Comparison of ENCODE assay signal across 10 cellular contexts in the genomic region with DNA sequence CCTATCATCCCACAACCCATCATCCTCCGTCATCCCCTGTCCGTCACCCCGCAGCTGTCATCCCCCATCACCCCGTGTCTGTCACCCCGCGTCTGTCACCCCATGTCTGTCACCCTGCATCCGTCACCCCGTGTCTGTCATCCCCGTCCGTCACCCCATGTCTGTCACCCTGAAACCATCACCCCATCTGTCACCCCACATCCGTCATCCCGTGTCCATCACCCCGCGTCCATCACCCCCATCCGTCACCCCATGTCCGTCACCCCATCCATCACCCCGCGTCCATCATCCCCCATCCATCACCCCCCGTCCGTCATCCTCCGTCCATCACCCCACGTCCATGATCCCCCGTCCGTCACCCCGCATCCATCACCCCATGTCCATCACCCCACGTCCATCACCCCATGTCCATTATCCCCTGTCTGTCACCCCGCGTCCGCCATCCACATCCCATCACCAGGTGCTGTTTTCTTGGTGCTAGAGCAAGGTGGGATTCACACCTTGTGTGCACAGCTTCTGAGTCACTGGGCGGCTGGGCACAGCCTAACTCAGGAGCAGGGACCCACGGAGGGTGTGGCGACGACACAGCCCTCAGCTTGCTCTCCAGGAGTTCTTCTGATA. TPM values are rescaled to one million over a fixed set of nuclear protein-coding genes. Genes with fewer than 3 reads are reported as not detected.
A peak's percentile ranks its signal among the peaks of the same experiment; 100 is the strongest.
DNase-seq lines count a peak whose midpoint lies in the region; ATAC-seq and TF ChIP-seq lines count a peak whose summit lies in the region.
"Had no signal": no experiment of that assay in that cellular context is flagged by ENCODE, and none has a peak within 500 bp of the region (broad histone marks: within the 10 kb centered on the region; RNA-seq: fewer than 3 reads in every experiment).

No MANE protein-coding gene starts in this region.

- H3K4me3 ChIP-seq in heart right ventricle (no peak overlapping the region), brain microvascular endothelial cell (ENCODE audit: low read depth, low read length) (no peak overlapping the region)

- peaks cover 47 to 51% of the 10 kb centered on the region in 2 donors for H3K4me1 Mint-ChIP-seq in natural killer cell treated with Interleukin-12 subunit alpha and Interleukin-12 subunit beta and Interleukin-15 and Interleukin-18, amount 100 ng/mL, for 72 hours (ENCODE audit: low read depth in 2 of 2)

- H3K27ac ChIP-seq in heart right ventricle (no peak overlapping the region), brain microvascular endothelial cell (peak overlapping the region; percentile 42)
- H3K27ac ChIP-seq: KMS-11 had no signal

- H3K27me3 ChIP-seq in heart right ventricle (no peaks in the 10 kb centered on the region), brain microvascular endothelial cell (replicated peaks) (no peaks in the 10 kb centered on the region)

- peak overlapping the region; percentile 83 for H3K4me3 Mint-ChIP-seq in natural killer cell treated with Interleukin-12 subunit alpha and Interleukin-12 subunit beta and Interleukin-15 and Interleukin-18, amount 100 ng/mL, for 72 hours

- intact Hi-C loops in Right ventricle myocardium inferior (cut with DNase I) = no loop called here
- intact Hi-C loops in heart right ventricle (cut with DNase I) = no loop called here

- no peak for TF ChIP-seq CTCF in heart right ventricle (IDR thresholded peaks at IDR 0.05)
- TF ChIP-seq CTCF in brain microvascular endothelial cell (IDR thresholded peaks at IDR 0.05; ENCODE audit: low read depth, low read length, missing control alignments) = no peak

- peak overlapping the region; percentile 84 to 91 for H3K27ac Mint-ChIP-seq in natural killer cell treated with Interleukin-12 subunit alpha and Interleukin-12 subunit beta and Interleukin-15 and Interleukin-18, amount 100 ng/mL, for 72 hours

- H3K4me1 ChIP-seq in heart right ventricle = peaks cover 0 to 45% (median 17%) of the 10 kb centered on the region in 9 donors

- no peaks in the 10 kb centered on the region for H3K27me3 Mint-ChIP-seq in natural killer cell treated with Interleukin-12 subunit alpha and Interleukin-12 subunit beta and Interleukin-15 and Interleukin-18, amount 100 ng/mL, for 72 hours

- WGBS in heart right ventricle, 2 donors = 94 to 95% methylated on average over 33 of the region's 33 CpGs

- H3K36me3 ChIP-seq in heart right ventricle = peaks cover 0 to 29% (median 0%) of the 10 kb centered on the region in 9 donors
- peaks cover 8% of the 10 kb centered on the region for H3K36me3 ChIP-seq in brain microvascular endothelial cell (replicated peaks)

- no peaks in the 10 kb centered on the region for H3K9me3 ChIP-seq in heart right ventricle

- no peaks in the 10 kb centered on the region for H3K36me3 Mint-ChIP-seq in natural killer cell treated with Interleukin-12 subunit alpha and Interleukin-12 subunit beta and Interleukin-15 and Interleukin-18, amount 100 ng/mL, for 72 hours

- in situ Hi-C loops in brain microvascular endothelial cell (cut with HindIII; ENCODE audit: low pct_ligation_motif_present, low sequenced_read_pairs) = no loop called here

- ATAC-seq in Right ventricle myocardium inferior (no peak), heart right ventricle (no peak), GM19324 (IDR thresholded peaks at IDR 0.05; ENCODE audit: low FRiP score, unreplicated experiment) (no peak), HG03469 (IDR thresholded peaks at IDR 0.05; ENCODE audit: unreplicated experiment) (no peak)
- peak in 1 of 2 donors; percentile 4 for ATAC-seq in natural killer cell treated with Interleukin-12 subunit alpha and Interleukin-12 subunit beta and Interleukin-15 and Interleukin-18, amount 100 ng/mL, for 72 hours

- no peaks in the 10 kb centered on the region for H3K9me3 Mint-ChIP-seq in natural killer cell treated with Interleukin-12 subunit alpha and Interleukin-12 subunit beta and Interleukin-15 and Interleukin-18, amount 100 ng/mL, for 72 hours

- peak; percentile 34 for DNase-seq in Right ventricle myocardium inferior (ENCODE audit: missing footprints)
- DNase-seq in heart right ventricle = no peak
- DNase-seq in brain microvascular endothelial cell = no peak
- peak; percentile 46 for DNase-seq in natural killer cell treated with Interleukin-12 subunit alpha and Interleukin-12 subunit beta and Interleukin-15 and Interleukin-18, amount 100 ng/mL, for 72 hours (ENCODE audit: low spot score)
- no peak for DNase-seq in NCI-H446 (lab: John Stamatoyannopoulos, UW)
- DNase-seq in NCI-H526 (lab: John Stamatoyannopoulos, UW) = no peak
- DNase-seq: NCI-H524 treated with DMSO at 0.1 percent for 48 hours had no signal

RNA-seq across cellular contexts. Expression of gene RASA3, which starts 24.2 kb away (rescaled TPM):
- total RNA-seq in Right ventricle myocardium inferior (12.7 TPM), heart right ventricle (10 to 100 TPM in 7 of 10 donors, 1 to 10 TPM in 3; 7.3 to 16.9 (median 10.6) TPM)
- 1 to 10 TPM; 6.8 to 7.3 TPM for polyA plus RNA-seq in heart right ventricle
- 10 to 100 TPM in 1 of 2 donors, 1 to 10 TPM in 1; 6.9 to 11.7 TPM for total RNA-seq in natural killer cell treated with Interleukin-12 subunit alpha and Interleukin-12 subunit beta and Interleukin-15 and Interleukin-18, amount 100 ng/mL, for 72 hours

Comparison
In these comparisons a context has a peak if more than half of its experiments do, and no peak if none do; other contexts are left out.
1. DNase-seq: peak in Right ventricle myocardium inferior (single experiment) and natural killer cell treated with Interleukin-12 subunit alpha and Interleukin-12 subunit beta and Interleukin-15 and Interleukin-18, amount 100 ng/mL, for 72 hours (single experiment); none in heart right ventricle (0 of 2), brain microvascular endothelial cell (single experiment), NCI-H446 (0 of 2) and NCI-H526 (0 of 2).